ENCODE assay signal across 17 cellular contexts in genomic region chr5:115859378-115859777, GRCh38. TPM values are rescaled to one million over a fixed set of nuclear protein-coding genes. Genes with fewer than 3 reads are reported as not detected.
"Had no signal": no experiment of that assay in that cellular context is flagged by ENCODE, and none has a peak within 500 bp of the region (broad histone marks: within the 10 kb centered on the region; RNA-seq: fewer than 3 reads in every experiment).

No MANE protein-coding gene starts in this region.

- H3K9me3 ChIP-seq: psoas muscle, upper lobe of right lung had no signal

- H3K27me3 ChIP-seq: breast epithelium, dorsolateral prefrontal cortex, heart left ventricle, upper lobe of right lung had no signal

- H3K4me3 Mint-ChIP-seq: activated naive CD8-positive, alpha-beta T cell treated with anti-CD3 and anti-CD28 coated beads for 36 hours; naive thymus-derived CD8-positive, alpha-beta T cell; T-helper 17 cell had no signal

- H3K9me3 Mint-ChIP-seq: activated naive CD8-positive, alpha-beta T cell treated with anti-CD3 and anti-CD28 coated beads for 36 hours; naive thymus-derived CD8-positive, alpha-beta T cell had no signal

- H3K27me3 Mint-ChIP-seq: activated naive CD8-positive, alpha-beta T cell treated with anti-CD3 and anti-CD28 coated beads for 36 hours; naive thymus-derived CD8-positive, alpha-beta T cell; T-helper 17 cell had no signal

- H3K4me3 ChIP-seq: breast epithelium, dorsolateral prefrontal cortex, heart left ventricle, psoas muscle, upper lobe of right lung had no signal

- H3K27ac ChIP-seq: breast epithelium, dorsolateral prefrontal cortex, heart left ventricle, psoas muscle, upper lobe of right lung had no signal

- DNase-seq: activated CD4-positive, alpha-beta T cell treated with anti-CD3 and anti-CD28 coated beads for 1 hour; activated CD4-positive, alpha-beta T cell treated with anti-CD3 and anti-CD28 coated beads, Interleukin-2, amount 50 U/mL, for 48 hours; activated gamma-delta T cell; activated naive CD8-positive, alpha-beta T cell treated with anti-CD3 and anti-CD28 coated beads for 36 hours; activated T-cell treated with anti-CD3 and anti-CD28 coated beads, Interleukin-2, amount 50 U/mL, for 48 hours; anterior cingulate cortex; dorsolateral prefrontal cortex; foreskin melanocyte; heart left ventricle; mammary epithelial cell; naive thymus-derived CD8-positive, alpha-beta T cell; nucleus accumbens; psoas muscle; stimulated activated naive CD4-positive, alpha-beta T cell; T-helper 17 cell; upper lobe of right lung had no signal

- H3K36me3 ChIP-seq: breast epithelium, heart left ventricle, upper lobe of right lung had no signal

- H3K4me1 ChIP-seq: breast epithelium had no signal

- H3K27ac Mint-ChIP-seq: activated naive CD8-positive, alpha-beta T cell treated with anti-CD3 and anti-CD28 coated beads for 36 hours; T-helper 17 cell had no signal

RNA-seq across cellular contexts. Expression of gene CDO1, which starts 42.9 kb away (rescaled TPM):
- total RNA-seq: naive thymus-derived CD8-positive, alpha-beta T cell; T-helper 17 cell had no signal
